Comparison of ENCODE assay signal across 8 cellular contexts in genomic region chrX:154805696-154806091, GRCh38. TPM values are rescaled to one million over a fixed set of nuclear protein-coding genes. Genes with fewer than 3 reads are reported as not detected.
A peak's percentile ranks its signal among the peaks of the same experiment; 100 is the strongest.
DNase-seq lines count a peak whose midpoint lies in the region; ATAC-seq and TF ChIP-seq lines count a peak whose summit lies in the region.

No MANE protein-coding gene starts in this region.

- in situ Hi-C loops in astrocyte of the cerebellum (cut with HindIII; ENCODE audit: low sequenced_read_pairs) = no loop called here
- in situ Hi-C loops in transverse colon (cut with MboI; ENCODE audit: low pct_ligation_motif_present in 1 of 4, low pct_unique_long_range_greater_than_20kb in 1 of 4, low sequenced_read_pairs in 3 of 4) = no loop called here

- TF ChIP-seq CTCF in AG04450 (IDR thresholded peaks at IDR 0.05; ENCODE audit: low read depth, low read length) (no peak), astrocyte of the cerebellum (IDR thresholded peaks at IDR 0.05; ENCODE audit: low read depth, low read length, missing control alignments) (no peak), left lung (IDR thresholded peaks at IDR 0.05) (no peak), transverse colon (IDR thresholded peaks at IDR 0.05) (no peak)

- WGBS in transverse colon (ENCODE audit: low coverage in 1 of 2), 2 donors = 0 to 55% methylated on average over 5 to 13 of the region's 13 CpGs

- DNase-seq in AG04450 (ENCODE audit: low read depth, low spot score) = no peak
- peak; percentile 22 for DNase-seq in astrocyte of the cerebellum (ENCODE audit: low read depth)
- DNase-seq in left lung = no peak
- DNase-seq in transverse colon = no peak
- DNase-seq in NCI-H446 treated with DMSO at 0.1 percent for 48 hours (lab: John Stamatoyannopoulos, UW) = no peak
- DNase-seq in head of caudate nucleus = no peak
- no peak for DNase-seq in stimulated activated CD4-positive, alpha-beta T cell treated with anti-CD3 and anti-CD28 coated beads, Interleukin-15, amount 100 ng/mL, for 24 hours

- H3K4me1 ChIP-seq in left lung = peaks cover 0 to 12% of the 10 kb centered on the region in 2 donors
- peaks cover 0 to 28% (median 8%) of the 10 kb centered on the region in 4 donors for H3K4me1 ChIP-seq in transverse colon

- H3K27ac ChIP-seq in AG04450 (ENCODE audit: low read depth, low read length) (peak overlapping the region; percentile 47), left lung (peak overlapping the region; percentile 2 to 90), transverse colon (peak overlapping the region; percentile 72 to 89 (median 86))

- peak overlapping the region; percentile 56 for H3K4me3 ChIP-seq in AG04450 (ENCODE audit: low read depth, low read length)
- H3K4me3 ChIP-seq in astrocyte of the cerebellum (ENCODE audit: low read depth, low read length) = peak overlapping the region; percentile 59
- peak overlapping the region; percentile 52 to 67 for H3K4me3 ChIP-seq in left lung
- peak overlapping the region; percentile 17 to 81 (median 62) for H3K4me3 ChIP-seq in transverse colon

- no peak for TF ChIP-seq EP300 in transverse colon (IDR thresholded peaks at IDR 0.05; ENCODE audit: low read depth)

- H3K9me3 ChIP-seq in AG04450 (ENCODE audit: control insufficient read depth, insufficient read depth, low read length) = no peaks in the 10 kb centered on the region
- no peaks in the 10 kb centered on the region for H3K9me3 ChIP-seq in left lung
- no peaks in the 10 kb centered on the region for H3K9me3 ChIP-seq in transverse colon

- POLR2A ChIA-PET in AG04450 (lab: Yijun Ruan, JAX) = interaction anchor here (1.0 to 1.4 kb wide), 2 partner anchors 27 to 41 kb away, joined by 3 to 7 read pairs; no protein-coding TSS in a partner anchor

- no peak for TF ChIP-seq POLR2A in transverse colon (IDR thresholded peaks at IDR 0.05)

- no peaks in the 10 kb centered on the region for H3K36me3 ChIP-seq in left lung
- no peaks in the 10 kb centered on the region for H3K36me3 ChIP-seq in transverse colon

- CTCF ChIA-PET in AG04450 (lab: Charles Lee) = interaction anchor here (0.6 to 2.1 kb wide), 2 partner anchors 57 to 484 kb away, joined by 3 to 5 read pairs; no protein-coding TSS in a partner anchor

- peak; percentile 30 for ATAC-seq in HG03135 (IDR thresholded peaks at IDR 0.05; ENCODE audit: unreplicated experiment)
- peak; percentile 11 for ATAC-seq in left lung

- no peaks in the 10 kb centered on the region for H3K27me3 ChIP-seq in AG04450 (ENCODE audit: control insufficient read depth, insufficient read depth, low read length)
- no peaks in the 10 kb centered on the region for H3K27me3 ChIP-seq in left lung
- no peaks in the 10 kb centered on the region for H3K27me3 ChIP-seq in transverse colon

- intact Hi-C loops in left lung (cut with DNase I) = no loop called here
- intact Hi-C loops in transverse colon (cut with DNase I; ENCODE audit: low total_unique reads) = no loop called here
- intact Hi-C loops in head of caudate nucleus (cut with DNase I) = loop anchor here (2.0 kb wide), 1 partner anchor 43 kb away; the partner anchor contains the start of gene DKC1

RNA-seq across cellular contexts. Expression of gene MPP1, which starts 0.4 kb away (rescaled TPM):
- 29.7 and 30.3 TPM in 2 replicates for polyA plus RNA-seq in AG04450 (2011; rRNA removed)
- 32.3 and 32.4 TPM in 2 replicates for polyA minus RNA-seq in AG04450 (2011; rRNA and poly(A)+ RNA removed)
- total RNA-seq in left lung (100 to 1,000 TPM in 1 of 2 donors, 10 to 100 TPM in 1; 44.9 to 125 TPM), transverse colon (10 to 100 TPM; 28.7 to 44.1 (median 32.8) TPM)

RNA-seq across cellular contexts. Expression of gene SMIM9, which starts 28.8 kb away (rescaled TPM):
- polyA plus RNA-seq in AG04450 (2011; rRNA removed) = not detected in 2 replicates
- not detected in 2 replicates for polyA minus RNA-seq in AG04450 (2011; rRNA and poly(A)+ RNA removed)
- total RNA-seq in left lung (not detected), transverse colon (not detected)

RNA-seq across cellular contexts. Expression of gene DKC1, which starts 43.0 kb away (rescaled TPM):
- polyA plus RNA-seq in AG04450 (2011; rRNA removed) = 41.5 and 50.5 TPM in 2 replicates
- polyA minus RNA-seq in AG04450 (2011; rRNA and poly(A)+ RNA removed) = 39.4 and 47.1 TPM in 2 replicates
- total RNA-seq in left lung = 10 to 100 TPM; 22.3 to 42.5 TPM
- total RNA-seq in transverse colon = 100 to 1,000 TPM in 1 of 4 donors, 10 to 100 TPM in 3; 12.7 to 134 (median 24.9) TPM

RNA-seq across cellular contexts. Expression of gene GAB3, which starts 54.8 kb away (rescaled TPM):
- polyA plus RNA-seq in AG04450 (2011; rRNA removed) = 2.5 and 2.8 TPM in 2 replicates
- 3.7 and 5.1 TPM in 2 replicates for polyA minus RNA-seq in AG04450 (2011; rRNA and poly(A)+ RNA removed)
- total RNA-seq in left lung (10 to 100 TPM in 1 of 2 donors, 1 to 10 TPM in 1; 6.6 to 15.0 TPM), transverse colon (1 to 10 TPM in 3 of 4 donors, under 1 TPM in 1; 0.37 to 4.4 (median 3.0) TPM)
